ENCODE assay signal across 12 cellular contexts in genomic region chr4:108113229-108113628, GRCh38. TPM values are rescaled to one million over a fixed set of nuclear protein-coding genes. Genes with fewer than 3 reads are reported as not detected.
DNase-seq lines count a peak whose midpoint lies in the region; ATAC-seq and TF ChIP-seq lines count a peak whose summit lies in the region.
"Had no signal": no experiment of that assay in that cellular context is flagged by ENCODE, and none has a peak within 500 bp of the region (broad histone marks: within the 10 kb centered on the region; RNA-seq: fewer than 3 reads in every experiment).

No MANE protein-coding gene starts in this region.

- intact Hi-C loops in sciatic nerve (cut with DNase I) (no loop called here), ovary (cut with DNase I) (no loop called here)

- ATAC-seq in HG02678 (IDR thresholded peaks at IDR 0.05; ENCODE audit: unreplicated experiment) = peak; percentile 29
- peak; percentile 31 for ATAC-seq in sciatic nerve
- ATAC-seq: lower lobe of right lung had no signal

- H3K27ac Mint-ChIP-seq in activated naive CD8-positive, alpha-beta T cell = peak overlapping the region; percentile 96

- H3K9me3 Mint-ChIP-seq in activated naive CD8-positive, alpha-beta T cell (ENCODE audit: low read depth) = no peaks in the 10 kb centered on the region

- TF ChIP-seq POLR2A in ovary (IDR thresholded peaks at IDR 0.05) = no peak

- TF ChIP-seq EP300 in ovary (IDR thresholded peaks at IDR 0.05) = no peak

- H3K9me3 ChIP-seq in ovary = no peaks in the 10 kb centered on the region
- H3K9me3 ChIP-seq: colonic mucosa, lower lobe of right lung had no signal

- no peak for TF ChIP-seq CTCF in ovary (IDR thresholded peaks at IDR 0.05)

- 22 to 35% (median 23%) methylated on average over 5 of the region's 5 CpGs for WGBS in ovary, 3 donors

- H3K27me3 Mint-ChIP-seq in activated naive CD8-positive, alpha-beta T cell = no peaks in the 10 kb centered on the region

- no peak overlapping the region for H3K27ac ChIP-seq in ovary
- H3K27ac ChIP-seq: colonic mucosa, lower lobe of right lung had no signal

- DNase-seq in activated CD4-positive, alpha-beta T cell treated with anti-CD3 and anti-CD28 coated beads for 48 hours = peak; percentile 38
- DNase-seq in sciatic nerve (ENCODE audit: low spot score) (no peak), RKO (ENCODE audit: low spot score) (no peak), ovary (no peak), foreskin melanocyte (no peak), AG08396 (ENCODE audit: low spot score) (no peak)
- DNase-seq: colonic mucosa, lower lobe of right lung, NCI-H2081 treated with DMSO at 0.1 percent for 48 hours, retina had no signal

- H3K36me3 Mint-ChIP-seq in activated naive CD8-positive, alpha-beta T cell = peaks cover 17% of the 10 kb centered on the region

- no peaks in the 10 kb centered on the region for H3K27me3 ChIP-seq in ovary
- H3K27me3 ChIP-seq: colonic mucosa had no signal

- peak overlapping the region; percentile 75 for H3K4me3 Mint-ChIP-seq in activated naive CD8-positive, alpha-beta T cell

- H3K36me3 ChIP-seq in ovary = no peaks in the 10 kb centered on the region
- H3K36me3 ChIP-seq: colonic mucosa, lower lobe of right lung had no signal

- no peak overlapping the region for H3K4me3 ChIP-seq in ovary
- H3K4me3 ChIP-seq: colonic mucosa, lower lobe of right lung had no signal

- H3K4me1 ChIP-seq in ovary (ENCODE audit: insufficient read depth) = no peaks in the 10 kb centered on the region
- H3K4me1 ChIP-seq: colonic mucosa, lower lobe of right lung had no signal

- H3K4me1 Mint-ChIP-seq in activated naive CD8-positive, alpha-beta T cell (ENCODE audit: low read depth) = peaks cover 98% of the 10 kb centered on the region

RNA-seq across cellular contexts. Expression of gene LEF1, which starts 55.5 kb away (rescaled TPM):
- total RNA-seq in sciatic nerve (10.7 TPM), ovary (10 to 100 TPM in 1 of 7 donors, 1 to 10 TPM in 6; 1.8 to 30.1 (median 6.0) TPM)
- polyA plus RNA-seq in ovary = 10 to 100 TPM in 1 of 2 donors, 1 to 10 TPM in 1; 5.0 to 18.3 TPM
